9 cellular contexts compared by ENCODE assay signal in the genomic region with DNA sequence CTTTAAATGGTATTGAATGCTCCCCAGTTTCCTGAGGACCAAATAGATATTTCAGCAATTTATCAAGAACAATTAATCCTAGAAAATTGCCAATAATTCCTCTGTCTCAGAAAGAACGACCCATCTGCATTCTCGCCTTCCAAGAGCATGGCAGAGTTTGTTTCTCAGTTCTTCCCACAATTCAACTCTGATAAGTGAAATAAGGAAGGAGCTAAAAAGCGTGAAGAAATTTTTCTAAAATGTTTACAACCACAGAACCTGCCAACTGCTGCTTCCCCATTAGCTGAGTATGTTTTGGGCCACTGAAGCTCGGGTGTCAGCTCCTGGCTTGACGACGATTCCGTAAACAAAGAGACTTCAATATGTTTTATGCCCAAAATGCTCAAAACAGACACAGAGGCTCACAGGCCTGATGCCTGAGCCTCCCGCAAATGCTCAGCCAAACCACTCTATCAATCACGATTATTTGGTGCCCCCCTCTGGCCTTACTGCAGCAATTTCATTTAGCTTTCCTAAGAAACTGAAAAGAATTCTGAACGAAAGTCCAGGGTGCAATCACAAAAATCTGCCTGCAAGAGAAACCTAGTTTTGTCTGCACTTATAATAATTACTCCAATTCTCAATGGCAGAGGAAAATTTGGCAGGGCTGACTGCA.
DNase-seq lines count a peak whose midpoint lies in the region; ATAC-seq lines count a peak whose summit lies in the region.
"Had no signal": no experiment of that assay in that cellular context is flagged by ENCODE, and none has a peak within 500 bp of the region (broad histone marks: within the 10 kb centered on the region; RNA-seq: fewer than 3 reads in every experiment).

No MANE protein-coding gene starts in this region.

- no peak overlapping the region for H3K4me3 ChIP-seq in SJSA1
- H3K4me3 ChIP-seq: thyroid gland had no signal

- no peaks in the 10 kb centered on the region for H3K36me3 ChIP-seq in SJSA1
- H3K36me3 ChIP-seq: thyroid gland had no signal

- no peaks in the 10 kb centered on the region for H3K9me3 ChIP-seq in SJSA1 (replicated peaks)
- H3K9me3 ChIP-seq: thyroid gland had no signal

- no peak overlapping the region for H3K27ac ChIP-seq in SJSA1
- H3K27ac ChIP-seq: thyroid gland had no signal

- no peaks in the 10 kb centered on the region for H3K27me3 ChIP-seq in SJSA1 (replicated peaks)
- H3K27me3 ChIP-seq: thyroid gland had no signal

- no peaks in the 10 kb centered on the region; the same call in 1 of the 2 replicates for H3K4me1 ChIP-seq in SJSA1 (replicated peaks)

- no peak for ATAC-seq in GM21619 (IDR thresholded peaks at IDR 0.05; ENCODE audit: unreplicated experiment)

- peak; percentile 56 for DNase-seq in DMS53 (lab: John Stamatoyannopoulos, UW)
- DNase-seq in DMS53 treated with DMSO at 0.1 percent for 48 hours (lab: John Stamatoyannopoulos, UW; ENCODE audit: unreplicated experiment), result no peak
- peak; percentile 44 for DNase-seq in HuH-7 (ENCODE audit: low spot score)
- DNase-seq in SJSA1 (ENCODE audit: low read depth in 1 of 2, low spot score in 2 of 2), result peak; percentile 24 to 46
- DNase-seq in fibroblast of peridontal ligament (ENCODE audit: extremely low read depth), result peak; percentile 91
- DNase-seq in occipital lobe (lab: John Stamatoyannopoulos, UW), result peak; percentile 34
- no peak for DNase-seq in NCI-H187 treated with DMSO at 0.1 percent for 48 hours (lab: John Stamatoyannopoulos, UW)

Comparison
In these comparisons a context has a peak if more than half of its experiments do, and no peak if none do; other contexts are left out.
1. DNase-seq: peak in DMS53 (single experiment), HuH-7 (single experiment), SJSA1 (2 of 2), fibroblast of peridontal ligament (single experiment) and occipital lobe (single experiment); none in DMS53 treated with DMSO at 0.1 percent for 48 hours (single experiment) and NCI-H187 treated with DMSO at 0.1 percent for 48 hours (single experiment).